In genomic region chr16:85810097-85810741, GRCh38 we compare ENCODE assay signal across 25 cellular contexts.
"Had no signal": no experiment of that assay in that cellular context is flagged by ENCODE, and none has a peak within 500 bp of the region (broad histone marks: within the 10 kb centered on the region; RNA-seq: fewer than 3 reads in every experiment).

No MANE protein-coding gene starts in this region.

- H3K27ac ChIP-seq: epithelial cell of prostate, esophagus squamous epithelium, neutrophil, prostate gland, skin epidermis, tibial nerve had no signal

- H3K4me3 ChIP-seq: esophagus squamous epithelium, prostate gland, skin epidermis, tibial nerve had no signal

- H3K27ac Mint-ChIP-seq: activated B cell treated with CpG ODN at 0.5 μM for 24 hours; activated CD8-positive, alpha-beta T cell treated with anti-CD3 and anti-CD28 coated beads for 36 hours; activated T-helper 17 cell treated with anti-CD3 and anti-CD28 coated beads, Interleukin-2, amount 50 U/mL, for 72 hours; mesothelial cell of epicardium; nephron; T-cell had no signal

- ATAC-seq: activated CD8-positive, alpha-beta T cell treated with anti-CD3 and anti-CD28 coated beads for 36 hours; activated naive CD4-positive, alpha-beta T cell treated with anti-CD3 and anti-CD28 coated beads, Interleukin-2, amount 50 U/mL, for 72 hours; activated T-cell treated with anti-CD3 and anti-CD28 coated beads, Interleukin-2, amount 50 U/mL, for 4 hours; activated T-helper 17 cell treated with anti-CD3 and anti-CD28 coated beads, Interleukin-2, amount 50 U/mL, for 72 hours; sciatic nerve had no signal

- H3K4me3 Mint-ChIP-seq: activated B cell treated with CpG ODN at 0.5 μM for 24 hours; activated CD8-positive, alpha-beta T cell treated with anti-CD3 and anti-CD28 coated beads for 36 hours; activated T-cell treated with anti-CD3 and anti-CD28 coated beads, Interleukin-2, amount 50 U/mL, for 4 hours; activated T-helper 17 cell treated with anti-CD3 and anti-CD28 coated beads, Interleukin-2, amount 50 U/mL, for 72 hours; central memory CD8-positive, alpha-beta T cell; mesothelial cell of epicardium; nephron; T-cell had no signal

- H3K9me3 Mint-ChIP-seq: activated B cell treated with CpG ODN at 0.5 μM for 24 hours; activated CD8-positive, alpha-beta T cell treated with anti-CD3 and anti-CD28 coated beads for 36 hours; activated naive CD4-positive, alpha-beta T cell treated with anti-CD3 and anti-CD28 coated beads, Interleukin-2, amount 50 U/mL, for 72 hours; activated T-cell treated with anti-CD3 and anti-CD28 coated beads, Interleukin-2, amount 50 U/mL, for 4 hours; activated T-helper 17 cell treated with anti-CD3 and anti-CD28 coated beads, Interleukin-2, amount 50 U/mL, for 72 hours; central memory CD8-positive, alpha-beta T cell; mesothelial cell of epicardium; nephron; T-cell had no signal

- H3K4me1 ChIP-seq: esophagus squamous epithelium, prostate gland, tibial nerve had no signal

- H3K9me3 ChIP-seq: esophagus squamous epithelium, neutrophil, prostate gland, tibial nerve had no signal

- DNase-seq: activated B cell treated with CpG ODN at 0.5 μM for 24 hours; activated CD4-positive, alpha-beta T cell treated with anti-CD3 and anti-CD28 coated beads, Interleukin-2, amount 50 U/mL, for 1 hour; activated CD8-positive, alpha-beta T cell treated with anti-CD3 and anti-CD28 coated beads for 36 hours; activated gamma-delta T cell treated with Interleukin-2 at 50 U/mL for 16 hours; activated T-cell treated with anti-CD3 and anti-CD28 coated beads, Interleukin-2, amount 50 U/mL, for 4 hours; dermis blood vessel endothelial cell; effector CD4-positive, alpha-beta T cell; esophagus squamous epithelium; foreskin melanocyte; mammary epithelial cell; retina; stimulated activated CD4-positive, alpha-beta T cell treated with anti-CD3 and anti-CD28 coated beads, Interleukin-12 subunit alpha, Interleukin-12 subunit beta, amount 100 ng/mL, for 4 hours; stimulated activated CD4-positive, alpha-beta T cell treated with anti-CD3 and anti-CD28 coated beads, Interleukin-4, amount 100 ng/mL, for 1 hour; T-cell had no signal

- H3K4me1 Mint-ChIP-seq: activated B cell treated with CpG ODN at 0.5 μM for 24 hours; activated T-helper 17 cell treated with anti-CD3 and anti-CD28 coated beads, Interleukin-2, amount 50 U/mL, for 72 hours; central memory CD8-positive, alpha-beta T cell; mesothelial cell of epicardium; nephron had no signal
